ENCODE assay signal across 30 cellular contexts in genomic region chr10:21920633-21921032, GRCh38.
"Had no signal": no experiment of that assay in that cellular context is flagged by ENCODE, and none has a peak within 500 bp of the region (broad histone marks: within the 10 kb centered on the region; RNA-seq: fewer than 3 reads in every experiment).

No MANE protein-coding gene starts in this region.

- H3K9me3 Mint-ChIP-seq: activated CD4-positive, alpha-beta memory T cell treated with anti-CD3 and anti-CD28 coated beads for 36 hours; activated CD4-positive, alpha-beta T cell treated with anti-CD3 and anti-CD28 coated beads, Interleukin-2, amount 10 ng/mL, durations not matched to agents 7 days and 5 days; activated naive CD4-positive, alpha-beta T cell treated with anti-CD3 and anti-CD28 coated beads, Interleukin-2, amount 10 ng/mL, durations not matched to agents 7 days and 5 days; activated naive CD8-positive, alpha-beta T cell treated with anti-CD3 and anti-CD28 coated beads for 36 hours; activated T-cell treated with anti-CD3 and anti-CD28 coated beads, Interleukin-2, amount 50 U/mL, for 72 hours; activated T-helper 2 cell treated with anti-CD3 and anti-CD28 coated beads, Interferon-gamma antibody, Interleukin-2, Interleukin-4, amounts not matched to agents 10 μg/mL and 5 μg/mL and 100 μg/mL, durations not matched to agents 14 hours and 24 hours and 36 hours; central memory CD8-positive, alpha-beta T cell; IgD-negative memory B cell; T-cell had no signal

- H3K9me3 ChIP-seq: breast epithelium, MG63 had no signal

- H3K36me3 Mint-ChIP-seq: activated CD4-positive, alpha-beta memory T cell treated with anti-CD3 and anti-CD28 coated beads for 36 hours; IgD-negative memory B cell had no signal

- H3K36me3 ChIP-seq: breast epithelium, MG63 had no signal

- H3K27ac Mint-ChIP-seq: activated CD4-positive, alpha-beta memory T cell treated with anti-CD3 and anti-CD28 coated beads for 36 hours; activated CD4-positive, alpha-beta T cell treated with anti-CD3 and anti-CD28 coated beads, Interleukin-2, amount 10 ng/mL, durations not matched to agents 7 days and 5 days; activated naive CD4-positive, alpha-beta T cell treated with anti-CD3 and anti-CD28 coated beads, Interleukin-2, amount 10 ng/mL, durations not matched to agents 7 days and 5 days; activated naive CD8-positive, alpha-beta T cell treated with anti-CD3 and anti-CD28 coated beads for 36 hours; activated T-cell treated with anti-CD3 and anti-CD28 coated beads, Interleukin-2, amount 50 U/mL, for 72 hours; activated T-helper 2 cell treated with anti-CD3 and anti-CD28 coated beads, Interferon-gamma antibody, Interleukin-2, Interleukin-4, amounts not matched to agents 10 μg/mL and 5 μg/mL and 100 μg/mL, durations not matched to agents 14 hours and 24 hours and 36 hours; IgD-negative memory B cell; T-cell had no signal

- ATAC-seq: activated T-cell treated with anti-CD3 and anti-CD28 coated beads, Interleukin-2, amount 50 U/mL, for 72 hours; Right ventricle myocardium inferior; T-cell had no signal

- H3K4me3 ChIP-seq: breast epithelium, MG63, SK-N-MC had no signal

- H3K4me1 ChIP-seq: breast epithelium had no signal

- H3K27me3 ChIP-seq: breast epithelium, MG63 had no signal

- H3K4me1 Mint-ChIP-seq: activated CD4-positive, alpha-beta T cell treated with anti-CD3 and anti-CD28 coated beads, Interleukin-2, amount 10 ng/mL, durations not matched to agents 7 days and 5 days; activated naive CD4-positive, alpha-beta T cell treated with anti-CD3 and anti-CD28 coated beads, Interleukin-2, amount 10 ng/mL, durations not matched to agents 7 days and 5 days; T-cell had no signal

- H3K27me3 Mint-ChIP-seq: activated CD4-positive, alpha-beta memory T cell treated with anti-CD3 and anti-CD28 coated beads for 36 hours; activated CD4-positive, alpha-beta T cell treated with anti-CD3 and anti-CD28 coated beads, Interleukin-2, amount 10 ng/mL, durations not matched to agents 7 days and 5 days; activated naive CD4-positive, alpha-beta T cell treated with anti-CD3 and anti-CD28 coated beads, Interleukin-2, amount 10 ng/mL, durations not matched to agents 7 days and 5 days; activated naive CD8-positive, alpha-beta T cell treated with anti-CD3 and anti-CD28 coated beads for 36 hours; central memory CD8-positive, alpha-beta T cell; IgD-negative memory B cell; T-cell had no signal

- H3K4me2 ChIP-seq: KMS-11 had no signal

- DNase-seq: activated CD4-positive, alpha-beta memory T cell treated with anti-CD3 and anti-CD28 coated beads for 36 hours; activated CD4-positive, alpha-beta T cell treated with anti-CD3 and anti-CD28 coated beads, Interleukin-2, amount 10 ng/mL, durations not matched to agents 7 days and 5 days; activated CD4-positive, CD25-positive, alpha-beta regulatory T cell; activated gamma-delta T cell treated with Interleukin-2 at 50 U/mL for 16 hours; activated naive CD4-positive, alpha-beta T cell treated with anti-CD3 and anti-CD28 coated beads, Interleukin-2, amount 10 ng/mL, durations not matched to agents 7 days and 5 days; activated naive CD8-positive, alpha-beta T cell treated with anti-CD3 and anti-CD28 coated beads for 36 hours; activated T-cell treated with anti-CD3 and anti-CD28 coated beads for 4 hours; activated T-cell treated with anti-CD3 and anti-CD28 coated beads, Interleukin-2, amount 50 U/mL, for 72 hours; MG63; MV-4-11; NCI-H1092 treated with DMSO at 0.1 percent for 48 hours; NCI-H1417 treated with DMSO at 0.1 percent for 48 hours; NCI-H1694; NCI-H2029; NCI-H2107; NCI-H2171 treated with DMSO at 0.1 percent for 48 hours; NCI-H226; NCI-H510A; NCI-H526 treated with DMSO at 0.1 percent for 48 hours; T-cell; T-helper 2 cell; T1000 had no signal

- H3K4me3 Mint-ChIP-seq: activated CD4-positive, alpha-beta memory T cell treated with anti-CD3 and anti-CD28 coated beads for 36 hours; activated CD4-positive, alpha-beta T cell treated with anti-CD3 and anti-CD28 coated beads, Interleukin-2, amount 10 ng/mL, durations not matched to agents 7 days and 5 days; activated naive CD4-positive, alpha-beta T cell treated with anti-CD3 and anti-CD28 coated beads, Interleukin-2, amount 10 ng/mL, durations not matched to agents 7 days and 5 days; activated naive CD8-positive, alpha-beta T cell treated with anti-CD3 and anti-CD28 coated beads for 36 hours; activated T-cell treated with anti-CD3 and anti-CD28 coated beads, Interleukin-2, amount 50 U/mL, for 72 hours; central memory CD8-positive, alpha-beta T cell; IgD-negative memory B cell; T-cell had no signal

- H3K27ac ChIP-seq: breast epithelium, KMS-11, SK-N-MC, VCaP had no signal

- H3K9ac ChIP-seq: KMS-11 had no signal
